ENCODE assay signal across 19 cellular contexts in the genomic region with DNA sequence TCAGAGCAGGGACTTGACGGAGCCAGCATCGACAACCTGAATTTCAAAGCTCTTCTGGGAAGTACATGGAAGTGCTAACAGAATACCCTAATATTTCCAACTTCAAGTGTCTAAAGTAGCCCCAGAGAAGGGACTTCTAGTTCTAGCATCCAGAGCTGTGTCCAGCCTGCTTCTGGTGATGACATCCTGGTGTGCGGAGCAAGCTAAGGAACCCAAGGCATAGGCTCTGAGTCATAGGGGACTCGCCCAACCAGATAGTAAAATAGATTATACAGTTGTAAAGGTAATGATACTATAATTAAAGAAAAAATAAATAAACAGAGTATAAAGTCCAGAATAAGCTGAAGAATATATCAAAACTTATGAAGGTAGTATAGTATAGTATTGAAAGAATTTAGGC.
DNase-seq lines count a peak whose midpoint lies in the region; ATAC-seq, FAIRE-seq and TF ChIP-seq lines count a peak whose summit lies in the region.
"Had no signal": no experiment of that assay in that cellular context is flagged by ENCODE, and none has a peak within 500 bp of the region (broad histone marks: within the 10 kb centered on the region; RNA-seq: fewer than 3 reads in every experiment).

No MANE protein-coding gene starts in this region.

- H3K18ac ChIP-seq in IMR-90 (ENCODE audit: low read depth, low read length) (peak overlapping the region; percentile 9), mesendoderm (ENCODE audit: low read length) (peak overlapping the region; percentile 87)

- H3K27me3 ChIP-seq in Caco-2 (replicated peaks; ENCODE audit: control insufficient read depth, insufficient read depth, low read length), result no peaks in the 10 kb centered on the region
- no peaks in the 10 kb centered on the region for H3K27me3 ChIP-seq in IMR-90 (ENCODE audit: control insufficient read depth, insufficient read depth, low read length)
- H3K27me3 ChIP-seq in mesendoderm (ENCODE audit: insufficient read depth, low read length, poor library complexity), result no peaks in the 10 kb centered on the region

- H4K20me1 ChIP-seq in IMR-90 (ENCODE audit: insufficient read depth, low read length), result no peaks in the 10 kb centered on the region

- H2BK20ac ChIP-seq in IMR-90 (ENCODE audit: low read depth, low read length), result peak overlapping the region; percentile 93

- peaks cover 24% of the 10 kb centered on the region for H3K9me3 Mint-ChIP-seq in Caco-2 (ENCODE audit: unreplicated experiment)
- H3K9me3 Mint-ChIP-seq: activated naive CD8-positive, alpha-beta T cell treated with anti-CD3 and anti-CD28 coated beads, Interleukin-2, amount 50 U/mL, for 24 hours had no signal

- peak overlapping the region; percentile 88 for H2AK5ac ChIP-seq in IMR-90 (ENCODE audit: low read depth, low read length)
- no peak overlapping the region for H2AK5ac ChIP-seq in mesendoderm (ENCODE audit: low read length)

- in situ Hi-C loops in IMR-90 (cut with MboI; ENCODE audit: low sequenced_read_pairs), result no loop called here

- FAIRE-seq in colon (lab: Jason Lieb, UNC), result peak; percentile 55

- H3K23ac ChIP-seq in IMR-90 (ENCODE audit: low read depth, low read length) (0 out of 2 replicates have a peak overlapping the region, but pooled peaks have one; percentile 23), mesendoderm (ENCODE audit: low read length) (no peak overlapping the region)

- H4K8ac ChIP-seq in IMR-90 (ENCODE audit: low read depth in 2 of 2, low read length in 2 of 2) (peak overlapping the region in 1 of 2 experiments; percentile 30; a peak in 1 of 4 replicates), mesendoderm (ENCODE audit: low read depth, low read length) (no peak overlapping the region)

- no peak overlapping the region for H3K56ac ChIP-seq in IMR-90 (ENCODE audit: extremely low read depth, insufficient read depth, low read length)
- H3K56ac ChIP-seq in mesendoderm (ENCODE audit: low read length), result no peak overlapping the region

- no peak for TF ChIP-seq RAD21 in IMR-90 (IDR thresholded peaks at IDR 0.05; ENCODE audit: low read length)

- CTCF ChIA-PET in Caco-2 (lab: Charles Lee) (no interaction called here), IMR-90 (lab: Yijun Ruan, JAX) (interaction anchor here (1.3 kb wide), 1 partner anchor 153 kb away, joined by 3 read pairs; no protein-coding TSS in a partner anchor)

- H3K27ac Mint-ChIP-seq in Caco-2 (ENCODE audit: unreplicated experiment), result peak overlapping the region; percentile 10
- H3K27ac Mint-ChIP-seq: activated naive CD8-positive, alpha-beta T cell treated with anti-CD3 and anti-CD28 coated beads, Interleukin-2, amount 50 U/mL, for 24 hours; CD14-positive monocyte; stimulated activated naive B cell treated with anti-CD40 and anti-IgM and Interleukin-4, amounts not matched to agents 10 μg/mL and 1 μg/mL and 100 μg/mL, for 72 hours had no signal

- peak in 1 of 2 experiments; percentile 49 for DNase-seq in Caco-2
- peak; percentile 30 for DNase-seq in IMR-90
- DNase-seq in mesendoderm, result no peak
- DNase-seq in NCI-H524 (lab: John Stamatoyannopoulos, UW), result no peak
- no peak for DNase-seq in stimulated activated CD4-positive, alpha-beta T cell treated with anti-CD3 and anti-CD28 coated beads, Interleukin-4, amount 100 ng/mL, for 24 hours
- DNase-seq: activated CD4-positive, CD25-positive, alpha-beta regulatory T cell; activated naive CD8-positive, alpha-beta T cell treated with anti-CD3 and anti-CD28 coated beads, Interleukin-2, amount 50 U/mL, for 24 hours; caudate nucleus; effector memory CD4-positive, alpha-beta T cell; GOT3; KG1; NCI-H1105; NCI-H2107; NCI-H524 treated with DMSO at 0.1 percent for 48 hours; stimulated activated naive B cell treated with anti-CD40 and anti-IgM and Interleukin-4, amounts not matched to agents 10 μg/mL and 1 μg/mL and 100 μg/mL, for 72 hours had no signal

- H2BK15ac ChIP-seq in IMR-90 (ENCODE audit: low read depth, low read length) (peak overlapping the region; percentile 91), mesendoderm (replicated peaks; ENCODE audit: low read depth) (no peak overlapping the region)

- H3K79me2 ChIP-seq in mesendoderm (ENCODE audit: control insufficient read depth, insufficient read depth, low read length), result no peaks in the 10 kb centered on the region

- TF ChIP-seq CTCF in Caco-2 (IDR thresholded peaks at IDR 0.05; ENCODE audit: insufficient read depth in 1 of 2, low read depth in 1 of 2, low read length in 1 of 2, severe bottlenecking in 1 of 2, unreplicated experiment in 1 of 2) (no peak), IMR-90 (conservative IDR thresholded peaks at IDR 0.05; ENCODE audit: low read depth, low read length) (no peak)

- H3K4me3 Mint-ChIP-seq in Caco-2 (ENCODE audit: unreplicated experiment), result no peak overlapping the region
- H3K4me3 Mint-ChIP-seq: activated naive CD8-positive, alpha-beta T cell treated with anti-CD3 and anti-CD28 coated beads, Interleukin-2, amount 50 U/mL, for 24 hours; CD14-positive monocyte; stimulated activated naive B cell treated with anti-CD40 and anti-IgM and Interleukin-4, amounts not matched to agents 10 μg/mL and 1 μg/mL and 100 μg/mL, for 72 hours had no signal

- H3K4me1 Mint-ChIP-seq in Caco-2 (ENCODE audit: low read depth, unreplicated experiment), result peaks cover 15% of the 10 kb centered on the region
- H3K4me1 Mint-ChIP-seq: activated naive CD8-positive, alpha-beta T cell treated with anti-CD3 and anti-CD28 coated beads, Interleukin-2, amount 50 U/mL, for 24 hours; CD14-positive monocyte; stimulated activated naive B cell treated with anti-CD40 and anti-IgM and Interleukin-4, amounts not matched to agents 10 μg/mL and 1 μg/mL and 100 μg/mL, for 72 hours had no signal

- intact Hi-C loops in Caco-2 (cut with micrococcal nuclease; ENCODE audit: unreplicated experiment) (loop anchor here (2.0 kb wide), 1 partner anchor 138 kb away; no protein-coding TSS in a partner anchor), IMR-90 (cut with micrococcal nuclease) (loop anchor here (5.0 kb wide), 1 partner anchor 100 kb away; no protein-coding TSS in a partner anchor)

- POLR2A ChIA-PET in Caco-2 (lab: Charles Lee) (no interaction called here), IMR-90 (lab: Charles Lee; ENCODE audit: unreplicated experiment) (no interaction called here)

- BruUV-seq in Caco-2 (replicated peaks; lab: Mats Ljungman, UMichigan) (no TSS peak), IMR-90 (replicated peaks; lab: Mats Ljungman, UMichigan) (no TSS peak)

- H3K36me3 Mint-ChIP-seq in Caco-2 (ENCODE audit: insufficient read depth, unreplicated experiment), result no peaks in the 10 kb centered on the region
- H3K36me3 Mint-ChIP-seq: CD14-positive monocyte had no signal

- H3K9me3 ChIP-seq in Caco-2 (no peaks in the 10 kb centered on the region), IMR-90 (ENCODE audit: control insufficient read depth, insufficient read depth, low read length) (no peaks in the 10 kb centered on the region)

- TF ChIP-seq POLR2A in IMR-90 (IDR thresholded peaks at IDR 0.05; ENCODE audit: low read depth, low read length), result no peak

- H3K4me2 ChIP-seq in IMR-90 (ENCODE audit: low read depth, low read length) (no peak overlapping the region), mesendoderm (ENCODE audit: low read length) (no peak overlapping the region)

- peak overlapping the region; percentile 61 for H2BK5ac ChIP-seq in IMR-90 (ENCODE audit: low read depth, low read length, poor library complexity, severe bottlenecking)
- H2BK5ac ChIP-seq in mesendoderm (ENCODE audit: low read length), result peak overlapping the region; percentile 27

- H3K36me3 ChIP-seq in Caco-2 (ENCODE audit: control insufficient read depth, insufficient read depth, low read length), result no peaks in the 10 kb centered on the region; the same call in 1 of the 2 replicates
- H3K36me3 ChIP-seq in IMR-90 (ENCODE audit: control insufficient read depth, insufficient read depth, low read length), result no peaks in the 10 kb centered on the region
- no peaks in the 10 kb centered on the region for H3K36me3 ChIP-seq in mesendoderm (ENCODE audit: control insufficient read depth, insufficient read depth, low read length)

- peak overlapping the region; percentile 94 for H2BK120ac ChIP-seq in IMR-90 (ENCODE audit: low read depth, low read length)
- H2BK120ac ChIP-seq in mesendoderm (ENCODE audit: low read depth, low read length), result peak overlapping the region; percentile 75

- H4K91ac ChIP-seq in IMR-90 (ENCODE audit: insufficient read depth, low read depth, low read length), result peak overlapping the region; percentile 71; the same call in 1 of the 2 replicates

- dilution Hi-C loops in IMR-90 (cut with HindIII; ENCODE audit: low sequenced_read_pairs, unreplicated experiment), result no loop called here

- WGBS in IMR-90 (ENCODE audit: extremely low coverage in 2 of 2, insufficient read length in 1 of 2), 2 experiments, result no CpG with 5 or more reads among the region's 4 CpGs
- WGBS in mesendoderm (ENCODE audit: extremely low coverage, insufficient coverage, low lambda C conversion rate), result no CpG with 5 or more reads among the region's 4 CpGs

- no peak overlapping the region for H2AFZ ChIP-seq in IMR-90 (replicated peaks; ENCODE audit: low read length, poor library complexity)

- peaks cover 24% of the 10 kb centered on the region for H3K4me1 ChIP-seq in Caco-2
- H3K4me1 ChIP-seq in IMR-90 (ENCODE audit: control insufficient read depth, insufficient read depth, low read length), result peaks cover 23% of the 10 kb centered on the region
- H3K4me1 ChIP-seq in mesendoderm (ENCODE audit: control insufficient read depth, low read depth, low read length), result no peaks in the 10 kb centered on the region

- H3K4ac ChIP-seq in IMR-90 (ENCODE audit: low read depth, low read length) (peak overlapping the region; percentile 77), mesendoderm (ENCODE audit: low read depth, low read length) (no peak overlapping the region)

- H3K14ac ChIP-seq in IMR-90 (replicated peaks; ENCODE audit: low read depth, low read length), result peak overlapping the region; percentile 27

- H3K27ac ChIP-seq in IMR-90 (ENCODE audit: insufficient read depth, low read length) (no peak overlapping the region), mesendoderm (ENCODE audit: low read depth, low read length) (peak overlapping the region; percentile 57)

- ATAC-seq in IMR-90 (ENCODE audit: low read depth) (no peak), HG02571 (IDR thresholded peaks at IDR 0.05; ENCODE audit: unreplicated experiment) (no peak), GM19397 (IDR thresholded peaks at IDR 0.05; ENCODE audit: unreplicated experiment) (no peak)
- ATAC-seq: activated naive CD8-positive, alpha-beta T cell treated with anti-CD3 and anti-CD28 coated beads, Interleukin-2, amount 50 U/mL, for 24 hours; stimulated activated naive B cell treated with anti-CD40 and anti-IgM and Interleukin-4, amounts not matched to agents 10 μg/mL and 1 μg/mL and 100 μg/mL, for 72 hours had no signal

- H3K79me1 ChIP-seq in IMR-90 (ENCODE audit: low read depth in 1 of 2, low read length in 2 of 2) (0 out of 4 replicates have a peak, but pooled peaks cover 0 to 3% of the 10 kb centered on the region in 2 experiments), mesendoderm (ENCODE audit: low read length) (no peaks in the 10 kb centered on the region)

- peaks cover 24% of the 10 kb centered on the region for H3K9me1 ChIP-seq in IMR-90 (ENCODE audit: insufficient read depth, low read length)

- no peak overlapping the region for H2AK9ac ChIP-seq in IMR-90 (replicated peaks; ENCODE audit: low read depth, low read length, poor library complexity)

- H3K4me3 ChIP-seq in Caco-2 (ENCODE audit: low read depth, low read length) (no peak overlapping the region), IMR-90 (ENCODE audit: insufficient read depth, low read depth, low read length) (no peak overlapping the region), mesendoderm (ENCODE audit: low read length) (no peak overlapping the region)

- H3K9ac ChIP-seq in IMR-90 (ENCODE audit: low read depth, low read length) (no peak overlapping the region), mesendoderm (ENCODE audit: low read length) (no peak overlapping the region)

- no peaks in the 10 kb centered on the region for H3K27me3 Mint-ChIP-seq in Caco-2 (ENCODE audit: insufficient read depth, unreplicated experiment)

- H4K5ac ChIP-seq in IMR-90 (ENCODE audit: low read depth, low read length), result no peak overlapping the region
- H4K5ac ChIP-seq in mesendoderm (ENCODE audit: low read length), result no peak overlapping the region
